23 cellular contexts compared by ENCODE assay signal in the genomic region with DNA sequence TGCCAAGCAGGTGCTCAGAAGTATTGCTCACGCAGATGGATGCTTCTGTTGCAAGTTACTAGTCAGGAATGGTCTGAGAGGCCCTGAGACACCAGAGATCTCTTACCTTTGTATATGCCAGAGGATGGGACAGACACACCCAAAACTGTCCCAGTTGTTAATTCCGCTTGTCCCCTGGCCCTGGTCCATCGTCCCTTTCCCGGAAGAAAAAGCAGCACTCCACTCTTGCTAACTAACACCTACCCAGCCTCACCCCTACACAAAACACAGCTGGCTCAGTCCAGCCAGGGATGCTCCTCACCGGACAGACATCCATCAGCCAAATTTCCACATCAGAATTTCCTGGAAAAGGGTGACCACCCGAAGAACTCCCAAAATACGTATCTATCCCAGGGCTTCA. TPM values are rescaled to one million over a fixed set of nuclear protein-coding genes. Genes with fewer than 3 reads are reported as not detected.
DNase-seq lines count a peak whose midpoint lies in the region; ATAC-seq and TF ChIP-seq lines count a peak whose summit lies in the region.
"Had no signal": no experiment of that assay in that cellular context is flagged by ENCODE, and none has a peak within 500 bp of the region (broad histone marks: within the 10 kb centered on the region; RNA-seq: fewer than 3 reads in every experiment).

No MANE protein-coding gene starts in this region.

- peaks cover 0 to 43% (median 11%) of the 10 kb centered on the region in 9 donors for H3K4me1 ChIP-seq in heart right ventricle
- peaks cover 0 to 39% (median 4%) of the 10 kb centered on the region in 3 donors for H3K4me1 ChIP-seq in esophagus squamous epithelium
- H3K4me1 ChIP-seq: A549, pancreas had no signal

- H3K9me3 ChIP-seq in heart right ventricle (peaks cover 0 to 30% (median 13%) of the 10 kb centered on the region in 11 donors), esophagus squamous epithelium (peaks cover 0 to 14% (median 14%) of the 10 kb centered on the region in 3 donors), neural cell (ENCODE audit: low read length) (peaks cover 3% of the 10 kb centered on the region)
- H3K9me3 ChIP-seq: pancreas had no signal

- ATAC-seq in heart right ventricle (peak in 1 of 8 donors; percentile 16), Right ventricle myocardium inferior (no peak)
- ATAC-seq: A549, pancreas had no signal

- H3K27ac ChIP-seq in heart right ventricle (peak overlapping the region in 6 of 10 donors; percentile 75 to 88 (median 80)), esophagus squamous epithelium (peak overlapping the region in 1 of 4 donors; percentile 85), neural cell (ENCODE audit: low read length) (no peak overlapping the region)
- H3K27ac ChIP-seq: A549, pancreas, PC-9, SK-N-MC had no signal

- peaks cover 46% of the 10 kb centered on the region for H3K27me3 Mint-ChIP-seq in type B pancreatic cell
- peaks cover 15% of the 10 kb centered on the region for H3K27me3 Mint-ChIP-seq in activated T-helper 1 cell treated with anti-CD3 and anti-CD28 coated beads, Interleukin-12 subunit alpha, Interleukin-12 subunit beta, Interleukin-2, Interleukin-4 antibody, amounts not matched to agents 30 ng/mL and 10 ng/mL and 1 ng/mL, durations not matched to agents 14 hours and 24 hours and 36 hours (ENCODE audit: insufficient read depth)

- H3K27ac Mint-ChIP-seq in type B pancreatic cell = no peak overlapping the region
- no peak overlapping the region for H3K27ac Mint-ChIP-seq in activated T-helper 1 cell treated with anti-CD3 and anti-CD28 coated beads, Interleukin-12 subunit alpha, Interleukin-12 subunit beta, Interleukin-2, Interleukin-4 antibody, amounts not matched to agents 30 ng/mL and 10 ng/mL and 1 ng/mL, durations not matched to agents 14 hours and 24 hours and 36 hours
- H3K27ac Mint-ChIP-seq: stimulated activated naive B cell treated with anti-CD40 and anti-IgM and Interleukin-4, amounts not matched to agents 10 μg/mL and 1 μg/mL and 100 μg/mL, for 72 hours had no signal

- H3K36me3 ChIP-seq in heart right ventricle (no peaks in the 10 kb centered on the region), esophagus squamous epithelium (no peaks in the 10 kb centered on the region), neural cell (ENCODE audit: insufficient read depth, low read length) (no peaks in the 10 kb centered on the region)
- H3K36me3 ChIP-seq: pancreas had no signal

- no peak for DNase-seq in heart right ventricle
- DNase-seq in Right ventricle myocardium inferior (ENCODE audit: missing footprints) = no peak
- no peak for DNase-seq in esophagus squamous epithelium (lab: John Stamatoyannopoulos, UW)
- DNase-seq in type B pancreatic cell (ENCODE audit: extremely low spot score, unreplicated experiment) = no peak
- DNase-seq in activated T-helper 1 cell treated with anti-CD3 and anti-CD28 coated beads, Interleukin-12 subunit alpha, Interleukin-12 subunit beta, Interleukin-2, Interleukin-4 antibody, amounts not matched to agents 30 ng/mL and 10 ng/mL and 1 ng/mL, durations not matched to agents 14 hours and 24 hours and 36 hours (ENCODE audit: low spot score) = no peak
- DNase-seq in GM13977 (ENCODE audit: low spot score) = no peak
- no peak for DNase-seq in LoVo (ENCODE audit: low spot score)
- DNase-seq: activated CD4-positive, alpha-beta T cell treated with anti-CD3 and anti-CD28 coated beads for 4 hours; activated naive CD4-positive, alpha-beta T cell treated with Interleukin-2 at 50 U/mL for 16 hours; activated T-cell treated with anti-CD3 and anti-CD28 coated beads for 4 hours; HCEC 1CT; head of caudate nucleus; KBM-7; kidney; NCI-H1048; NCI-H774; pancreas; PC-9; stimulated activated naive B cell treated with anti-CD40 and anti-IgM and Interleukin-4, amounts not matched to agents 10 μg/mL and 1 μg/mL and 100 μg/mL, for 72 hours; T1000 had no signal

- H3K36me3 Mint-ChIP-seq in type B pancreatic cell = peaks cover 11% of the 10 kb centered on the region
- H3K36me3 Mint-ChIP-seq in activated T-helper 1 cell treated with anti-CD3 and anti-CD28 coated beads, Interleukin-12 subunit alpha, Interleukin-12 subunit beta, Interleukin-2, Interleukin-4 antibody, amounts not matched to agents 30 ng/mL and 10 ng/mL and 1 ng/mL, durations not matched to agents 14 hours and 24 hours and 36 hours (ENCODE audit: low read depth) = no peaks in the 10 kb centered on the region

- H3K9me2 ChIP-seq in neural cell (ENCODE audit: insufficient read depth, low read length) = no peaks in the 10 kb centered on the region

- peak overlapping the region; percentile 60 for H3K4me3 Mint-ChIP-seq in type B pancreatic cell
- no peak overlapping the region for H3K4me3 Mint-ChIP-seq in activated T-helper 1 cell treated with anti-CD3 and anti-CD28 coated beads, Interleukin-12 subunit alpha, Interleukin-12 subunit beta, Interleukin-2, Interleukin-4 antibody, amounts not matched to agents 30 ng/mL and 10 ng/mL and 1 ng/mL, durations not matched to agents 14 hours and 24 hours and 36 hours

- 65 to 75% methylated on average over 7 of the region's 7 CpGs for WGBS in heart right ventricle, 2 donors
- WGBS in esophagus squamous epithelium, 2 donors = 79 to 88% methylated on average over 3 to 7 of the region's 7 CpGs

- H3K4me3 ChIP-seq in heart right ventricle (peak overlapping the region in 7 of 10 donors; percentile 62 to 78 (median 75)), esophagus squamous epithelium (peak overlapping the region in 3 of 4 donors; percentile 55 to 84 (median 66)), neural cell (ENCODE audit: low read length) (peak overlapping the region; percentile 83)
- H3K4me3 ChIP-seq: A549, PC-9, SK-N-MC had no signal

- in situ Hi-C loops in GM13977 (cut with MboI; ENCODE audit: low pct_unique_long_range_greater_than_20kb, low sequenced_read_pairs, unreplicated experiment) = no loop called here

- peaks cover 9% of the 10 kb centered on the region for H3K4me1 Mint-ChIP-seq in type B pancreatic cell (ENCODE audit: unreplicated experiment)
- no peaks in the 10 kb centered on the region for H3K4me1 Mint-ChIP-seq in activated T-helper 1 cell treated with anti-CD3 and anti-CD28 coated beads, Interleukin-12 subunit alpha, Interleukin-12 subunit beta, Interleukin-2, Interleukin-4 antibody, amounts not matched to agents 30 ng/mL and 10 ng/mL and 1 ng/mL, durations not matched to agents 14 hours and 24 hours and 36 hours (ENCODE audit: low read depth)

- TF ChIP-seq CTCF in heart right ventricle (IDR thresholded peaks at IDR 0.05) = no peak
- no peak for TF ChIP-seq CTCF in esophagus squamous epithelium (IDR thresholded peaks at IDR 0.05)
- TF ChIP-seq CTCF in neural cell (IDR thresholded peaks at IDR 0.05; ENCODE audit: poor library complexity, severe bottlenecking) = no peak
- TF ChIP-seq CTCF in type B pancreatic cell (conservative IDR thresholded peaks at IDR 0.05) = no peak
- TF ChIP-seq CTCF in GM13977 (IDR thresholded peaks at IDR 0.05; ENCODE audit: extremely low read depth, insufficient read depth, missing control alignments) = no peak

- H3K79me2 ChIP-seq in neural cell (replicated peaks; ENCODE audit: insufficient read depth, low read length) = no peaks in the 10 kb centered on the region

- no peak overlapping the region for H3K9ac ChIP-seq in neural cell (ENCODE audit: low read length)

- TF ChIP-seq RAD21 in neural cell (conservative IDR thresholded peaks at IDR 0.05) = no peak

- intact Hi-C loops in heart right ventricle (cut with DNase I) (loop anchor here in 4 of 10 donors (5.0 to 10.0 kb wide), 3 partner anchors 72 to 82 kb away; no protein-coding TSS in a partner anchor), Right ventricle myocardium inferior (cut with DNase I) (no loop called here), esophagus squamous epithelium (cut with DNase I) (no loop called here)
- intact Hi-C loops in activated T-helper 1 cell treated with anti-CD3 and anti-CD28 coated beads, Interleukin-12 subunit alpha, Interleukin-12 subunit beta, Interleukin-2, Interleukin-4 antibody, amounts not matched to agents 30 ng/mL and 10 ng/mL and 1 ng/mL, durations not matched to agents 14 hours and 24 hours and 36 hours (cut with micrococcal nuclease) = loop anchor here (10.0 kb wide), 1 partner anchor 82 kb away; no protein-coding TSS in a partner anchor

- no peaks in the 10 kb centered on the region for H4K20me1 ChIP-seq in neural cell (ENCODE audit: insufficient read depth)

- peaks cover 15% of the 10 kb centered on the region for H3K9me3 Mint-ChIP-seq in type B pancreatic cell
- peaks cover 26% of the 10 kb centered on the region for H3K9me3 Mint-ChIP-seq in activated T-helper 1 cell treated with anti-CD3 and anti-CD28 coated beads, Interleukin-12 subunit alpha, Interleukin-12 subunit beta, Interleukin-2, Interleukin-4 antibody, amounts not matched to agents 30 ng/mL and 10 ng/mL and 1 ng/mL, durations not matched to agents 14 hours and 24 hours and 36 hours

- H3K27me3 ChIP-seq in heart right ventricle = peaks cover 0 to 26% (median 12%) of the 10 kb centered on the region in 7 donors
- H3K27me3 ChIP-seq in esophagus squamous epithelium = peaks cover 0 to 37% (median 0%) of the 10 kb centered on the region in 4 donors
- no peaks in the 10 kb centered on the region for H3K27me3 ChIP-seq in neural cell (ENCODE audit: insufficient read depth, low read depth, low read length)
- H3K27me3 ChIP-seq: pancreas had no signal

- no peak overlapping the region for H2AFZ ChIP-seq in neural cell (ENCODE audit: low read depth, low read length)
- H2AFZ ChIP-seq: PC-9 had no signal

- H3F3A ChIP-seq in neural cell (ENCODE audit: insufficient read depth, low read length, poor library complexity, severe bottlenecking) = no peaks in the 10 kb centered on the region

- no peak overlapping the region for H3K4me2 ChIP-seq in neural cell (ENCODE audit: low read length)
- H3K4me2 ChIP-seq: A549, PC-9 had no signal

- TF ChIP-seq POLR2A in esophagus squamous epithelium (IDR thresholded peaks at IDR 0.05) = no peak

- TF ChIP-seq EP300 in neural cell (conservative IDR thresholded peaks at IDR 0.05; ENCODE audit: poor library complexity, severe bottlenecking) = no peak

TF ChIP-seq in neural cell, 6 proteins besides CTCF, POLR2A, EP300 and RAD21 (continues in another document):
- TF ChIP-seq TAF1 (IDR thresholded peaks at IDR 0.05; ENCODE audit: low read depth) (no peak), EZH2 (IDR thresholded peaks at IDR 0.05; ENCODE audit: borderline replicate concordance, insufficient read depth, low read length, poor library complexity, severe bottlenecking) (no peak)

RNA-seq across cellular contexts. Expression of gene GAS7, which starts 2.0 kb away (rescaled TPM):
- total RNA-seq in heart right ventricle (100 to 1,000 TPM in 1 of 10 donors, 10 to 100 TPM in 9; 39.6 to 111 (median 67.7) TPM), Right ventricle myocardium inferior (90.5 TPM), esophagus squamous epithelium (10 to 100 TPM; 16.8 to 39.1 (median 30.1) TPM), type B pancreatic cell (ENCODE audit: low replicate concordance) (5.9 and 19.5 TPM in 2 replicates)
- polyA plus RNA-seq in heart right ventricle (10 to 100 TPM; 19.8 to 35.3 TPM), neural cell (23.6 and 30.9 TPM in 2 replicates)
- 79.6 and 85.5 TPM in 2 replicates for polyA minus RNA-seq in neural cell
- total RNA-seq in activated T-helper 1 cell treated with anti-CD3 and anti-CD28 coated beads, Interleukin-12 subunit alpha, Interleukin-12 subunit beta, Interleukin-2, Interleukin-4 antibody, amounts not matched to agents 30 ng/mL and 10 ng/mL and 1 ng/mL, durations not matched to agents 14 hours and 24 hours and 36 hours = 0.16 and 0.17 TPM in 2 replicates
- total RNA-seq: PC-9 had no signal
